In the genomic region with DNA sequence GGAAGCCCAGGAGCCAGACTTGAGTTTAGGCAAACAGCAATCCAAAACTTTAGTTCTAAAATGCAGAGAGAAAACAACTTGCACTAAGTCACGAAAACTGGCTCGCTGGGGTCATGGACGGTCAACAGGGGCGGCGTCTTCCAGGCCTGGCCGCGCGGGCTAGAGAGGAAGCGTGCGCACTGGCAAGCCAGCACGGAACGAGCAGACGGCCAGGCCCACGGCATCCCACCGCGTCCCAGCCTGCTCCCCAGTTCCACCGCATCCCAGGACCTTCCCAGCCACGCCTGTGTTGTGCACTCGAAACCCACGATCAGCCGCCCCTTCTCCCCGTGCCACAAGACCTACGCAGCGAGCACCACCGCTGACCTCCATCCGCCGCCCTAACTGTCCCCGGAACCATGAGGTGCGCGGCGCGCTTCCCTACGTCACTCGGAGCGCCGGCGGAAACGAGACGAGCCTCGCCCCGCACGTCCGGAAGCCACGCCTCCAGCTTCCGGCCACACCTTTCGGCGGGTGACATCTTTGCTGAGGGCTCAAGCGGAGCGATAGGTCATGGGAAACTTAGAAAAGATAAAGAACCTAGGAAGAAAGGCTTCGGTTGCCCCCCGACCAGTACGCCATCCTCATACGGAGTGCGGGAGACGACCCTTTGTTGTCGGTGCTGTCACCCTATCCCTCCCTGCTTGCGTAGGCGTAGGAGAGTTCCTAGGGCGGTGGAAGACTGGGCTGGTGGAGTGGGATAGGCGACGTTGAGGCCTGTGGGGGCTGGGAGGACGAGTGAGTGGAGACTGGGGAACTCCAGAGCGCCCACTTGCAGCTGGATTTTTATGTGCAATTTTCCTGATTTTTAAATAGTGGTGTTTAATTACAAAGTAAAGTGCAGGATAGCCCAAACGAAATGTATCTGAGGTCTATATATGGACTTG, we compare ENCODE assay signal across 8 cellular contexts. TPM values are rescaled to one million over a fixed set of nuclear protein-coding genes. Genes with fewer than 3 reads are reported as not detected.
A peak's percentile ranks its signal among the peaks of the same experiment; 100 is the strongest.
DNase-seq lines count a peak whose midpoint lies in the region; ATAC-seq, FAIRE-seq and TF ChIP-seq lines count a peak whose summit lies in the region.

A gene (minus strand): TSS at position 400 of the 926 bp plus-strand sequence. CDS start 2,460 bp downstream, outside the sequence.

- peak; percentile 98 for FAIRE-seq in GM12892 (lab: Jason Lieb, UNC)

- H3K36me3 ChIP-seq in adrenal gland (replicated peaks in 1 of 2) (peaks cover 0 to 25% of the 10 kb centered on the region in 2 donors), heart left ventricle (peaks cover 0 to 28% (median 25%) of the 10 kb centered on the region in 9 donors)

- H3K4me3 Mint-ChIP-seq in T-cell: peak within 1 kb of the TSS; percentile 88 to 94 (median 93)
- H3K4me3 Mint-ChIP-seq in type B pancreatic cell: peak within 1 kb of the TSS; percentile 98

- H3K9me3 ChIP-seq in adrenal gland (replicated peaks in 1 of 3) (no peaks in the 10 kb centered on the region), heart left ventricle (no peaks in the 10 kb centered on the region)

- peaks cover 15 to 27% of the 10 kb centered on the region in 2 donors for H3K4me1 ChIP-seq in adrenal gland (replicated peaks in 1 of 2)
- H3K4me1 ChIP-seq in heart left ventricle: peaks cover 5 to 49% (median 38%) of the 10 kb centered on the region in 12 donors

- H3K27ac ChIP-seq in adrenal gland (peak within 1 kb of the TSS; percentile 94 to 99 (median 97)), heart left ventricle (peak within 1 kb of the TSS; percentile 86 to 98 (median 94))

- H3K4me1 Mint-ChIP-seq in T-cell (peaks cover 46 to 51% (median 51%) of the 10 kb centered on the region in 3 donors), type B pancreatic cell (ENCODE audit: unreplicated experiment) (peaks cover 17% of the 10 kb centered on the region)

- CTCF ChIA-PET in T-cell (lab: Charles Lee): interaction anchor here (0.6 to 2.7 kb wide), 5 partner anchors 24 to 547 kb away, joined by 3 to 10 read pairs (median 4); no protein-coding TSS in a partner anchor

- POLR2A ChIA-PET in T-cell (lab: Charles Lee): interaction anchor here (0.8 to 2.2 kb wide), 3 partner anchors 10 to 263 kb away, joined by 4 to 13 read pairs (median 5); a partner anchor contains a TSS

- H3K27me3 ChIP-seq in adrenal gland: no peaks in the 10 kb centered on the region
- H3K27me3 ChIP-seq in heart left ventricle: no peaks in the 10 kb centered on the region

- WGBS in adrenal gland, 4 donors: 0 to 1% (median 0%) methylated on average over 37 to 64 of the region's 64 CpGs
- 0 to 1% (median 0%) methylated on average over 36 to 64 of the region's 64 CpGs for whole genome bisulfite sequencing in heart left ventricle, 4 donors

- TF ChIP-seq CTCF in adrenal gland (IDR thresholded peaks at IDR 0.05) (peak in 5 of 6 experiments; percentile 24 to 56 (median 38)), heart left ventricle (IDR thresholded peaks at IDR 0.05) (peak in 11 of 12 donors; percentile 16 to 63 (median 40)), type B pancreatic cell (conservative IDR thresholded peaks at IDR 0.05) (peak; percentile 51)

- ATAC-seq in HG02852 (IDR thresholded peaks at IDR 0.05; ENCODE audit: unreplicated experiment) (peak; percentile 95), T-cell (replicated peaks in 1 of 4) (peak; percentile 85 to 95 (median 94)), heart left ventricle (peak; percentile 99)

- H3K27ac Mint-ChIP-seq in T-cell: peak within 1 kb of the TSS; percentile 96 to 97
- peak within 1 kb of the TSS; percentile 100 for H3K27ac Mint-ChIP-seq in type B pancreatic cell

- DNase-seq in GM12892 (ENCODE audit: insufficient read length) (peak; percentile 90), NCI-H1436 treated with DMSO at 0.1 percent for 48 hours (lab: John Stamatoyannopoulos, UW) (peak; percentile 64), T-cell (peak; percentile 86 to 96 (median 93)), adrenal gland (peak; percentile 94 to 97 (median 95)), heart left ventricle (peak; percentile 93 to 97 (median 96)), pons (ENCODE audit: low spot score) (peak; percentile 96), type B pancreatic cell (ENCODE audit: extremely low spot score, unreplicated experiment) (peak; percentile 93)

- H3K27me3 Mint-ChIP-seq in T-cell: peaks cover 4 to 5% of the 10 kb centered on the region in 2 donors
- H3K27me3 Mint-ChIP-seq in type B pancreatic cell: peaks cover 25% of the 10 kb centered on the region

- intact Hi-C loops in adrenal gland (cut with DNase I) (no loop called here), heart left ventricle (cut with DNase I) (loop anchor here in 6 of 10 donors (1.0 to 10.0 kb wide), 12 partner anchors 109 to 537 kb away; a partner anchor contains a TSS)

- H3K36me3 Mint-ChIP-seq in T-cell: peaks cover 12% of the 10 kb centered on the region
- H3K36me3 Mint-ChIP-seq in type B pancreatic cell: peaks cover 10% of the 10 kb centered on the region

- peak within 1 kb of the TSS; percentile 19 to 81 (median 52) for H3K4me3 ChIP-seq in adrenal gland
- H3K4me3 ChIP-seq in heart left ventricle: peak within 1 kb of the TSS; percentile 51 to 92 (median 78)

- TF ChIP-seq POLR2A in GM12892 (IDR thresholded peaks at IDR 0.05; ENCODE audit: low read depth, low read length): peak; percentile 97
- TF ChIP-seq POLR2A in adrenal gland (IDR thresholded peaks at IDR 0.05): peak; percentile 90
- TF ChIP-seq POLR2A in heart left ventricle (IDR thresholded peaks at IDR 0.05): peak in 1 of 2 donors; percentile 81

- H3K9me3 Mint-ChIP-seq in T-cell: no peaks in the 10 kb centered on the region
- H3K9me3 Mint-ChIP-seq in type B pancreatic cell: no peaks in the 10 kb centered on the region

RNA-seq across cellular contexts. Expression of the gene that starts here (rescaled TPM):
- polyA plus RNA-seq in GM12892 (2012; ENCODE audit: missing spikeins): 69.9 TPM
- 100 to 1,000 TPM in 4 of 5 donors, 10 to 100 TPM in 1; 94.3 to 142 (median 122) TPM for total RNA-seq in T-cell
- 10 to 100 TPM; 41.4 to 78.3 (median 54.1) TPM for total RNA-seq in adrenal gland
- 10 to 100 TPM; 49.1 to 85.8 (median 58.4) TPM for polyA plus RNA-seq in adrenal gland
- 10 to 100 TPM; 58.0 to 96.1 (median 61.5) TPM for total RNA-seq in heart left ventricle
- 100 to 1,000 TPM in 1 of 2 donors, 10 to 100 TPM in 1; 59.5 to 125 TPM for polyA plus RNA-seq in heart left ventricle
- 88.2 and 98.3 TPM in 2 replicates for total RNA-seq in type B pancreatic cell (ENCODE audit: low replicate concordance)

Comparison
In these comparisons a context has a peak if more than half of its experiments do, and no peak if none do; other contexts are left out.
1. Peak in every context shown above with its lines: DNase-seq, ATAC-seq, H3K4me3 ChIP-seq and H3K27ac ChIP-seq.
2. intact Hi-C loops: an anchor here in heart left ventricle (1.0 to 10.0 kb wide); none called in adrenal gland.